ENCODE assay signal across 8 cellular contexts in genomic region chr17:82242977-82243647, GRCh38. TPM values are rescaled to one million over a fixed set of nuclear protein-coding genes. Genes with fewer than 3 reads are reported as not detected.
DNase-seq lines count a peak whose midpoint lies in the region; ATAC-seq, FAIRE-seq and TF ChIP-seq lines count a peak whose summit lies in the region.

No MANE protein-coding gene starts in this region.

- peaks cover 43% of the 10 kb centered on the region for H3K4me1 Mint-ChIP-seq in activated naive CD8-positive, alpha-beta T cell treated with anti-CD3 and anti-CD28 coated beads for 36 hours
- peaks cover 61 to 62% of the 10 kb centered on the region in 2 donors for H3K4me1 Mint-ChIP-seq in effector memory CD8-positive, alpha-beta T cell (ENCODE audit: low read depth in 2 of 2)

- H3K9me3 ChIP-seq in heart left ventricle (no peaks in the 10 kb centered on the region), skeletal muscle tissue (ENCODE audit: control insufficient read depth in 3 of 3, low read length in 3 of 3) (no peaks in the 10 kb centered on the region)

- peaks cover 55 to 85% (median 80%) of the 10 kb centered on the region in 12 donors for H3K4me1 ChIP-seq in heart left ventricle
- peaks cover 76 to 85% (median 83%) of the 10 kb centered on the region in 3 donors for H3K4me1 ChIP-seq in skeletal muscle tissue (ENCODE audit: control insufficient read depth in 3 of 3, insufficient read depth in 3 of 3, low read length in 3 of 3)

- peaks cover 53% of the 10 kb centered on the region for H3K36me3 ChIP-seq in GM06990 (ENCODE audit: control insufficient read depth, insufficient read depth, low read length)
- H3K36me3 ChIP-seq in heart left ventricle, result peaks cover 2 to 78% (median 55%) of the 10 kb centered on the region in 9 donors
- peaks cover 39 to 54% (median 48%) of the 10 kb centered on the region in 3 donors for H3K36me3 ChIP-seq in skeletal muscle tissue (ENCODE audit: control insufficient read depth in 3 of 3, insufficient read depth in 3 of 3, low read length in 3 of 3)

- peak; percentile 28 for DNase-seq in GM06990 (ENCODE audit: extremely low read depth, insufficient read length)
- DNase-seq in activated naive CD8-positive, alpha-beta T cell treated with anti-CD3 and anti-CD28 coated beads for 36 hours, result no peak
- peak; percentile 69 to 87 (median 85) for DNase-seq in heart left ventricle
- no peak for DNase-seq in NCI-H2029 (lab: John Stamatoyannopoulos, UW)
- no peak for DNase-seq in NCI-H510A (lab: John Stamatoyannopoulos, UW)
- DNase-seq in effector memory CD8-positive, alpha-beta T cell, result no peak
- DNase-seq in H54 (ENCODE audit: insufficient read length, low spot score), result no peak

- H3K36me3 Mint-ChIP-seq in activated naive CD8-positive, alpha-beta T cell treated with anti-CD3 and anti-CD28 coated beads for 36 hours, result peaks cover 18% of the 10 kb centered on the region
- H3K36me3 Mint-ChIP-seq in effector memory CD8-positive, alpha-beta T cell (ENCODE audit: insufficient read depth), result peaks cover 100% of the 10 kb centered on the region

- intact Hi-C loops in heart left ventricle (cut with DNase I), result loop anchor here in 4 of 10 donors (2.0 to 10.0 kb wide), 3 partner anchors 24 to 79 kb away; no protein-coding TSS in a partner anchor

- H3K4me3 ChIP-seq in GM06990 (replicated peaks; ENCODE audit: low read depth, low read length), result no peak overlapping the region
- no peak overlapping the region for H3K4me3 ChIP-seq in heart left ventricle
- peak overlapping the region in 2 of 3 donors; percentile 51 to 58 for H3K4me3 ChIP-seq in skeletal muscle tissue (ENCODE audit: low read length in 3 of 3)

- no peak overlapping the region for H3K4me3 Mint-ChIP-seq in activated naive CD8-positive, alpha-beta T cell treated with anti-CD3 and anti-CD28 coated beads for 36 hours
- H3K4me3 Mint-ChIP-seq in effector memory CD8-positive, alpha-beta T cell, result peak overlapping the region in 1 of 2 donors; percentile 14

- no peak for FAIRE-seq in H54 (lab: Jason Lieb, UNC)

- no peaks in the 10 kb centered on the region for H3K27me3 ChIP-seq in GM06990 (replicated peaks; ENCODE audit: control insufficient read depth, insufficient read depth, low read length)
- H3K27me3 ChIP-seq in heart left ventricle, result no peaks in the 10 kb centered on the region
- H3K27me3 ChIP-seq in skeletal muscle tissue (ENCODE audit: control insufficient read depth in 3 of 3, insufficient read depth in 3 of 3, low read length in 3 of 3), result no peaks in the 10 kb centered on the region

- WGBS in heart left ventricle, 4 donors, result 41 to 52% (median 50%) methylated on average over 19 to 29 of the region's 29 CpGs

- peak overlapping the region; percentile 25 for H3K27ac Mint-ChIP-seq in activated naive CD8-positive, alpha-beta T cell treated with anti-CD3 and anti-CD28 coated beads for 36 hours
- peak overlapping the region in 1 of 2 donors; percentile 96 for H3K27ac Mint-ChIP-seq in effector memory CD8-positive, alpha-beta T cell

- no peaks in the 10 kb centered on the region for H3K27me3 Mint-ChIP-seq in activated naive CD8-positive, alpha-beta T cell treated with anti-CD3 and anti-CD28 coated beads for 36 hours
- H3K27me3 Mint-ChIP-seq in effector memory CD8-positive, alpha-beta T cell, result no peaks in the 10 kb centered on the region

- TF ChIP-seq CTCF in GM06990 (IDR thresholded peaks at IDR 0.05; ENCODE audit: insufficient read depth, low read length, poor library complexity, severe bottlenecking) (no peak), heart left ventricle (IDR thresholded peaks at IDR 0.05) (no peak)

- H3K27ac ChIP-seq in heart left ventricle (peak overlapping the region in 10 of 12 donors; percentile 58 to 86 (median 75)), skeletal muscle tissue (ENCODE audit: low read depth, low read length) (peak overlapping the region; percentile 60)

- TF ChIP-seq POLR2A in heart left ventricle (IDR thresholded peaks at IDR 0.05), result no peak
- no peak for TF ChIP-seq POLR2A in H54 (IDR thresholded peaks at IDR 0.05; ENCODE audit: low read depth, low read length)

- ATAC-seq in heart left ventricle, result peak in 3 of 4 donors; percentile 20 to 42 (median 26)
- ATAC-seq in effector memory CD8-positive, alpha-beta T cell (replicated peaks), result no peak

- peak overlapping the region; percentile 54 to 74 (median 64) for H3K9ac ChIP-seq in skeletal muscle tissue (ENCODE audit: low read depth in 1 of 3, low read length in 3 of 3)

- H3K9me3 Mint-ChIP-seq in activated naive CD8-positive, alpha-beta T cell treated with anti-CD3 and anti-CD28 coated beads for 36 hours, result no peaks in the 10 kb centered on the region
- no peaks in the 10 kb centered on the region for H3K9me3 Mint-ChIP-seq in effector memory CD8-positive, alpha-beta T cell

RNA-seq across cellular contexts. Expression of gene SLC16A3, which starts 14.3 kb away (rescaled TPM):
- 10 to 100 TPM; 75.8 to 79.3 TPM for total RNA-seq in activated naive CD8-positive, alpha-beta T cell treated with anti-CD3 and anti-CD28 coated beads for 36 hours
- total RNA-seq in heart left ventricle, result 10 to 100 TPM in 5 of 9 donors, 1 to 10 TPM in 4; 6.5 to 56.0 (median 12.9) TPM
- 10 to 100 TPM in 1 of 2 donors, 1 to 10 TPM in 1; 8.3 to 33.9 TPM for polyA plus RNA-seq in heart left ventricle
- 13.0 TPM for total RNA-seq in skeletal muscle tissue

RNA-seq across cellular contexts. Expression of gene CSNK1D, which starts 30.4 kb away (rescaled TPM):
- 100 to 1,000 TPM; 110 to 115 TPM for total RNA-seq in activated naive CD8-positive, alpha-beta T cell treated with anti-CD3 and anti-CD28 coated beads for 36 hours
- total RNA-seq in heart left ventricle, result 10 to 100 TPM; 38.4 to 83.9 (median 66.1) TPM
- 10 to 100 TPM; 47.5 to 88.1 TPM for polyA plus RNA-seq in heart left ventricle
- total RNA-seq in skeletal muscle tissue, result 21.4 TPM

RNA-seq across cellular contexts. Expression of gene CCDC57, which starts 30.5 kb away (rescaled TPM):
- total RNA-seq in activated naive CD8-positive, alpha-beta T cell treated with anti-CD3 and anti-CD28 coated beads for 36 hours, result 10 to 100 TPM; 59.5 to 65.1 TPM
- total RNA-seq in heart left ventricle (10 to 100 TPM in 5 of 9 donors, 1 to 10 TPM in 4; 4.3 to 17.6 (median 10.7) TPM), skeletal muscle tissue (11.5 TPM)
- 1 to 10 TPM; 8.7 to 9.5 TPM for polyA plus RNA-seq in heart left ventricle

Comparison
In these comparisons a context has a peak if more than half of its experiments do, and no peak if none do; other contexts are left out.
1. DNase-seq: peak in GM06990 (single experiment) and heart left ventricle (5 of 5); none in activated naive CD8-positive, alpha-beta T cell treated with anti-CD3 and anti-CD28 coated beads for 36 hours (single experiment), NCI-H2029 (single experiment), NCI-H510A (single experiment), effector memory CD8-positive, alpha-beta T cell (0 of 3) and H54 (single experiment).
2. H3K4me3 ChIP-seq: peak in skeletal muscle tissue (2 of 3); none in GM06990 (single experiment) and heart left ventricle (0 of 12).